In genomic region chr20:21936720-21937380, GRCh38 we compare ENCODE assay signal across 1 cellular context.
A peak's percentile ranks its signal among the peaks of the same experiment; 100 is the strongest.
TF ChIP-seq lines count a peak whose summit lies in the region.

No MANE protein-coding gene starts in this region.

TF ChIP-seq in GM23338, 12 proteins besides CTCF, POLR2A, EP300 and RAD21:
- no peak for TF ChIP-seq ZNF331 (CRISPR knock-in tag; IDR thresholded peaks at IDR 0.05; ENCODE audit: low read depth)
- TF ChIP-seq, protein P1, sequence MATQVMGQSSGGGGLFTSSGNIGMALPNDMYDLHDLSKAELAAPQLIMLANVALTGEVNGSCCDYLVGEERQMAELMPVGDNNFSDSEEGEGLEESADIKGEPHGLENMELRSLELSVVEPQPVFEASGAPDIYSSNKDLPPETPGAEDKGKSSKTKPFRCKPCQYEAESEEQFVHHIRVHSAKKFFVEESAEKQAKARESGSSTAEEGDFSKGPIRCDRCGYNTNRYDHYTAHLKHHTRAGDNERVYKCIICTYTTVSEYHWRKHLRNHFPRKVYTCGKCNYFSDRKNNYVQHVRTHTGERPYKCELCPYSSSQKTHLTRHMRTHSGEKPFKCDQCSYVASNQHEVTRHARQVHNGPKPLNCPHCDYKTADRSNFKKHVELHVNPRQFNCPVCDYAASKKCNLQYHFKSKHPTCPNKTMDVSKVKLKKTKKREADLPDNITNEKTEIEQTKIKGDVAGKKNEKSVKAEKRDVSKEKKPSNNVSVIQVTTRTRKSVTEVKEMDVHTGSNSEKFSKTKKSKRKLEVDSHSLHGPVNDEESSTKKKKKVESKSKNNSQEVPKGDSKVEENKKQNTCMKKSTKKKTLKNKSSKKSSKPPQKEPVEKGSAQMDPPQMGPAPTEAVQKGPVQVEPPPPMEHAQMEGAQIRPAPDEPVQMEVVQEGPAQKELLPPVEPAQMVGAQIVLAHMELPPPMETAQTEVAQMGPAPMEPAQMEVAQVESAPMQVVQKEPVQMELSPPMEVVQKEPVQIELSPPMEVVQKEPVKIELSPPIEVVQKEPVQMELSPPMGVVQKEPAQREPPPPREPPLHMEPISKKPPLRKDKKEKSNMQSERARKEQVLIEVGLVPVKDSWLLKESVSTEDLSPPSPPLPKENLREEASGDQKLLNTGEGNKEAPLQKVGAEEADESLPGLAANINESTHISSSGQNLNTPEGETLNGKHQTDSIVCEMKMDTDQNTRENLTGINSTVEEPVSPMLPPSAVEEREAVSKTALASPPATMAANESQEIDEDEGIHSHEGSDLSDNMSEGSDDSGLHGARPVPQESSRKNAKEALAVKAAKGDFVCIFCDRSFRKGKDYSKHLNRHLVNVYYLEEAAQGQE (IDR thresholded peaks at IDR 0.05; ENCODE audit: unreplicated experiment) = no peak
- TF ChIP-seq STAT1 (IDR thresholded peaks at IDR 0.05; ENCODE audit: unreplicated experiment) = no peak
- TF ChIP-seq NANOG (IDR thresholded peaks at IDR 0.05; ENCODE audit: borderline replicate concordance) = 0 out of 2 replicates have a peak, but pooled peaks have one; percentile 14
- TF ChIP-seq ZNF114 (CRISPR knock-in tag; IDR thresholded peaks at IDR 0.05) = no peak
- TF ChIP-seq ETS1 (IDR thresholded peaks at IDR 0.05) = no peak
- TF ChIP-seq, protein P2, sequence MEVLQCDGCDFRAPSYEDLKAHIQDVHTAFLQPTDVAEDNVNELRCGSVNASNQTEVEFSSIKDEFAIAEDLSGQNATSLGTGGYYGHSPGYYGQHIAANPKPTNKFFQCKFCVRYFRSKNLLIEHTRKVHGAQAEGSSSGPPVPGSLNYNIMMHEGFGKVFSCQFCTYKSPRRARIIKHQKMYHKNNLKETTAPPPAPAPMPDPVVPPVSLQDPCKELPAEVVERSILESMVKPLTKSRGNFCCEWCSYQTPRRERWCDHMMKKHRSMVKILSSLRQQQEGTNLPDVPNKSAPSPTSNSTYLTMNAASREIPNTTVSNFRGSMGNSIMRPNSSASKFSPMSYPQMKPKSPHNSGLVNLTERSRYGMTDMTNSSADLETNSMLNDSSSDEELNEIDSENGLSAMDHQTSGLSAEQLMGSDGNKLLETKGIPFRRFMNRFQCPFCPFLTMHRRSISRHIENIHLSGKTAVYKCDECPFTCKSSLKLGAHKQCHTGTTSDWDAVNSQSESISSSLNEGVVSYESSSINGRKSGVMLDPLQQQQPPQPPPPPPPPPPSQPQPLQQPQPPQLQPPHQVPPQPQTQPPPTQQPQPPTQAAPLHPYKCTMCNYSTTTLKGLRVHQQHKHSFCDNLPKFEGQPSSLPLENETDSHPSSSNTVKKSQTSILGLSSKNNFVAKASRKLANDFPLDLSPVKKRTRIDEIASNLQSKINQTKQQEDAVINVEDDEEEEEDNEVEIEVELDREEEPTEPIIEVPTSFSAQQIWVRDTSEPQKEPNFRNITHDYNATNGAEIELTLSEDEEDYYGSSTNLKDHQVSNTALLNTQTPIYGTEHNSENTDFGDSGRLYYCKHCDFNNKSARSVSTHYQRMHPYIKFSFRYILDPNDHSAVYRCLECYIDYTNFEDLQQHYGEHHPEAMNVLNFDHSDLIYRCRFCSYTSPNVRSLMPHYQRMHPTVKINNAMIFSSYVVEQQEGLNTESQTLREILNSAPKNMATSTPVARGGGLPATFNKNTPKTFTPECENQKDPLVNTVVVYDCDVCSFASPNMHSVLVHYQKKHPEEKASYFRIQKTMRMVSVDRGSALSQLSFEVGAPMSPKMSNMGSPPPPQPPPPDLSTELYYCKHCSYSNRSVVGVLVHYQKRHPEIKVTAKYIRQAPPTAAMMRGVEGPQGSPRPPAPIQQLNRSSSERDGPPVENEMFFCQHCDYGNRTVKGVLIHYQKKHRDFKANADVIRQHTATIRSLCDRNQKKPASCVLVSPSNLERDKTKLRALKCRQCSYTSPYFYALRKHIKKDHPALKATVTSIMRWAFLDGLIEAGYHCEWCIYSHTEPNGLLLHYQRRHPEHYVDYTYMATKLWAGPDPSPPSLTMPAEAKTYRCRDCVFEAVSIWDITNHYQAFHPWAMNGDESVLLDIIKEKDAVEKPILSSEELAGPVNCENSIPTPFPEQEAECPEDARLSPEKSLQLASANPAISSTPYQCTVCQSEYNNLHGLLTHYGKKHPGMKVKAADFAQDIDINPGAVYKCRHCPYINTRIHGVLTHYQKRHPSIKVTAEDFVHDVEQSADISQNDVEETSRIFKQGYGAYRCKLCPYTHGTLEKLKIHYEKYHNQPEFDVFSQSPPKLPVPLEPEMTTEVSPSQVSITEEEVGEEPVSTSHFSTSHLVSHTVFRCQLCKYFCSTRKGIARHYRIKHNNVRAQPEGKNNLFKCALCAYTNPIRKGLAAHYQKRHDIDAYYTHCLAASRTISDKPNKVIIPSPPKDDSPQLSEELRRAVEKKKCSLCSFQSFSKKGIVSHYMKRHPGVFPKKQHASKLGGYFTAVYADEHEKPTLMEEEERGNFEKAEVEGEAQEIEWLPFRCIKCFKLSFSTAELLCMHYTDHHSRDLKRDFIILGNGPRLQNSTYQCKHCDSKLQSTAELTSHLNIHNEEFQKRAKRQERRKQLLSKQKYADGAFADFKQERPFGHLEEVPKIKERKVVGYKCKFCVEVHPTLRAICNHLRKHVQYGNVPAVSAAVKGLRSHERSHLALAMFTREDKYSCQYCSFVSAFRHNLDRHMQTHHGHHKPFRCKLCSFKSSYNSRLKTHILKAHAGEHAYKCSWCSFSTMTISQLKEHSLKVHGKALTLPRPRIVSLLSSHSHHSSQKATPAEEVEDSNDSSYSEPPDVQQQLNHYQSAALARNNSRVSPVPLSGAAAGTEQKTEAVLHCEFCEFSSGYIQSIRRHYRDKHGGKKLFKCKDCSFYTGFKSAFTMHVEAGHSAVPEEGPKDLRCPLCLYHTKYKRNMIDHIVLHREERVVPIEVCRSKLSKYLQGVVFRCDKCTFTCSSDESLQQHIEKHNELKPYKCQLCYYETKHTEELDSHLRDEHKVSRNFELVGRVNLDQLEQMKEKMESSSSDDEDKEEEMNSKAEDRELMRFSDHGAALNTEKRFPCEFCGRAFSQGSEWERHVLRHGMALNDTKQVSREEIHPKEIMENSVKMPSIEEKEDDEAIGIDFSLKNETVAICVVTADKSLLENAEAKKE (CRISPR knock-in tag; IDR thresholded peaks at IDR 0.05) = peak; percentile 65; the same call in 1 of the 2 replicates
- no peak for TF ChIP-seq EZH2 (IDR thresholded peaks at IDR 0.05; ENCODE audit: low read depth, unreplicated experiment)
